8 cellular contexts compared by ENCODE assay signal in genomic region chr7:1459930-1460756, GRCh38. TPM values are rescaled to one million over a fixed set of nuclear protein-coding genes. Genes with fewer than 3 reads are reported as not detected.
DNase-seq lines count a peak whose midpoint lies in the region; ATAC-seq and TF ChIP-seq lines count a peak whose summit lies in the region.

No MANE protein-coding gene starts in this region.

- no peak for TF ChIP-seq EP300 in Ishikawa (IDR thresholded peaks at IDR 0.05; ENCODE audit: borderline replicate concordance)

- H2AK5ac ChIP-seq in mesenchymal stem cell (ENCODE audit: low read length, severe bottlenecking): peak overlapping the region; percentile 55

- no peak for ATAC-seq in central memory CD8-positive, alpha-beta T cell (replicated peaks; ENCODE audit: extremely low read depth, poor library complexity, severe bottlenecking)
- ATAC-seq in HG02973 (IDR thresholded peaks at IDR 0.05; ENCODE audit: unreplicated experiment): no peak
- ATAC-seq in GM18502 (IDR thresholded peaks at IDR 0.05; ENCODE audit: poor library complexity, unreplicated experiment): no peak
- no peak for ATAC-seq in HG02610 (IDR thresholded peaks at IDR 0.05; ENCODE audit: unreplicated experiment)

- peak overlapping the region; percentile 22 for H4K91ac ChIP-seq in mesenchymal stem cell (ENCODE audit: low read length)

- H3K9me3 Mint-ChIP-seq in Calu3 (ENCODE audit: low read depth, unreplicated experiment): no peaks in the 10 kb centered on the region
- H3K9me3 Mint-ChIP-seq in central memory CD8-positive, alpha-beta T cell: no peaks in the 10 kb centered on the region

- H3K27me3 ChIP-seq in mesenchymal stem cell (ENCODE audit: control insufficient read depth in 1 of 2, insufficient read depth in 1 of 2, low read length in 2 of 2): no peaks in the 10 kb centered on the region

- no peak for TF ChIP-seq CTCF in Calu3 (IDR thresholded peaks at IDR 0.05; ENCODE audit: unreplicated experiment)

- peak overlapping the region; percentile 7 for H3K27ac Mint-ChIP-seq in Calu3 (ENCODE audit: unreplicated experiment)
- no peak overlapping the region for H3K27ac Mint-ChIP-seq in central memory CD8-positive, alpha-beta T cell (ENCODE audit: low read depth)

- H3K9me3 ChIP-seq in mesenchymal stem cell (ENCODE audit: control insufficient read depth, low read length): no peaks in the 10 kb centered on the region

- peak overlapping the region; percentile 45 to 77 for H3K4me3 ChIP-seq in mesenchymal stem cell (ENCODE audit: insufficient read depth in 1 of 2, low read depth in 1 of 2, low read length in 2 of 2)

- peak overlapping the region; percentile 13 for H3K27ac ChIP-seq in mesenchymal stem cell (ENCODE audit: low read length, poor library complexity, severe bottlenecking)

- H3K23ac ChIP-seq in mesenchymal stem cell (ENCODE audit: low read length in 2 of 2): peak overlapping the region in 1 of 2 experiments; percentile 14

- CTCF ChIA-PET in Calu3 (lab: Charles Lee): interaction anchor here (0.7 to 1.9 kb wide), 6 partner anchors 12 to 34 kb away, joined by 3 to 11 read pairs (median 3); no protein-coding TSS in a partner anchor

- peak overlapping the region; percentile 14 to 99 for H2BK12ac ChIP-seq in mesenchymal stem cell (ENCODE audit: low read length in 2 of 2)

- peak; percentile 27 for DNase-seq in Calu3
- no peak for DNase-seq in central memory CD8-positive, alpha-beta T cell (ENCODE audit: low spot score in 2 of 2)
- DNase-seq in mesenchymal stem cell: peak; percentile 63
- DNase-seq in ureter (ENCODE audit: low spot score): peak; percentile 65

- no peak for TF ChIP-seq RAD21 in Ishikawa (IDR thresholded peaks at IDR 0.05; ENCODE audit: low read depth)

- BruUV-seq in Calu3 (replicated peaks; lab: Mats Ljungman, UMichigan): no TSS peak

- H3K79me1 ChIP-seq in mesenchymal stem cell (replicated peaks; ENCODE audit: low read length, poor library complexity, severe bottlenecking): peaks cover 7% of the 10 kb centered on the region

- intact Hi-C loops in Calu3 (cut with micrococcal nuclease; ENCODE audit: unreplicated experiment): no loop called here

- peak overlapping the region; percentile 70 for H3K4me2 ChIP-seq in mesenchymal stem cell (ENCODE audit: low read length, poor library complexity, severe bottlenecking)

- peaks cover 50% of the 10 kb centered on the region for H3K4me1 ChIP-seq in mesenchymal stem cell (ENCODE audit: control insufficient read depth, insufficient read depth, low read depth, low read length)

- peak overlapping the region; percentile 59 to 81 for H3K18ac ChIP-seq in mesenchymal stem cell (ENCODE audit: low read depth in 1 of 2, low read length in 2 of 2)

- H2BK5ac ChIP-seq in mesenchymal stem cell (ENCODE audit: low read depth, low read length, poor library complexity, severe bottlenecking): no peak overlapping the region

- peak overlapping the region; percentile 87 for H4K8ac ChIP-seq in mesenchymal stem cell (ENCODE audit: low read length)

- peaks cover 73% of the 10 kb centered on the region for H3K36me3 Mint-ChIP-seq in Calu3 (ENCODE audit: insufficient read depth, unreplicated experiment)
- H3K36me3 Mint-ChIP-seq in central memory CD8-positive, alpha-beta T cell (ENCODE audit: insufficient read depth): no peaks in the 10 kb centered on the region

- peak overlapping the region; percentile 83 for H3K4me3 Mint-ChIP-seq in Calu3 (ENCODE audit: low read depth, unreplicated experiment)
- H3K4me3 Mint-ChIP-seq in central memory CD8-positive, alpha-beta T cell: peak overlapping the region; percentile 63

- H3K4me1 Mint-ChIP-seq in Calu3 (ENCODE audit: low read depth, unreplicated experiment): peaks cover 55% of the 10 kb centered on the region
- H3K4me1 Mint-ChIP-seq in central memory CD8-positive, alpha-beta T cell: peaks cover 22% of the 10 kb centered on the region

- H2BK15ac ChIP-seq in mesenchymal stem cell (ENCODE audit: low read depth, poor library complexity, severe bottlenecking): peak overlapping the region; percentile 60

- peak overlapping the region; percentile 29 for H2AFZ ChIP-seq in mesenchymal stem cell (ENCODE audit: low read depth, low read length)

- H3K36me3 ChIP-seq in mesenchymal stem cell (ENCODE audit: control insufficient read depth in 1 of 2, insufficient read depth in 2 of 2, low read depth in 1 of 2, low read length in 2 of 2): peaks cover 0 to 9% of the 10 kb centered on the region in 2 experiments

- H2BK120ac ChIP-seq in mesenchymal stem cell (ENCODE audit: low read depth, low read length): peak overlapping the region; percentile 45

- WGBS in mesenchymal stem cell: 28% methylated on average over 28 of the region's 28 CpGs

- H3K14ac ChIP-seq in mesenchymal stem cell (ENCODE audit: low read length in 2 of 2): peak overlapping the region in 1 of 2 experiments; percentile 49

- H3K27me3 Mint-ChIP-seq in Calu3 (ENCODE audit: unreplicated experiment): no peaks in the 10 kb centered on the region
- no peaks in the 10 kb centered on the region for H3K27me3 Mint-ChIP-seq in central memory CD8-positive, alpha-beta T cell

- H3K9ac ChIP-seq in mesenchymal stem cell (ENCODE audit: low read length): peak overlapping the region; percentile 85

- H3K4ac ChIP-seq in mesenchymal stem cell (ENCODE audit: low read depth in 1 of 2, low read length in 2 of 2): peak overlapping the region; percentile 83 to 91

TF ChIP-seq in Ishikawa, 13 proteins besides CTCF, POLR2A, EP300 and RAD21:
- TF ChIP-seq TAF1 (IDR thresholded peaks at IDR 0.05; ENCODE audit: low read depth): no peak
- TF ChIP-seq ZBTB7A (IDR thresholded peaks at IDR 0.05; ENCODE audit: low read depth): peak; percentile 87
TF ChIP-seq in Ishikawa: peak in this region for 1.

RNA-seq across cellular contexts. Expression of gene MICALL2, which starts 0.9 kb away (rescaled TPM):
- total RNA-seq in Calu3 (2022) (162 and 176 TPM in 2 replicates), ureter (54.7 TPM)
- 31.0 TPM for polyA plus RNA-seq in mesenchymal stem cell (2013, experiment 1 of 2)
- 31.5 TPM for polyA plus RNA-seq in mesenchymal stem cell (2013, experiment 2 of 2)

RNA-seq across cellular contexts. Expression of gene INTS1, which starts 44.0 kb away (rescaled TPM):
- total RNA-seq in Calu3 (2022): 177 and 192 TPM in 2 replicates
- polyA plus RNA-seq in mesenchymal stem cell (2013, experiment 1 of 2): 23.4 TPM
- polyA plus RNA-seq in mesenchymal stem cell (2013, experiment 2 of 2): 22.7 TPM
- total RNA-seq in ureter: 97.5 TPM

Comparison
In these comparisons a context has a peak if more than half of its experiments do, and no peak if none do; other contexts are left out.
1. DNase-seq: peak in Calu3 (single experiment), mesenchymal stem cell (single experiment) and ureter (single experiment); none in central memory CD8-positive, alpha-beta T cell (0 of 2).